20 cellular contexts compared by ENCODE assay signal in genomic region chr2:182933629-182934028, GRCh38.
A peak's percentile ranks its signal among the peaks of the same experiment; 100 is the strongest.
DNase-seq lines count a peak whose midpoint lies in the region; ATAC-seq, FAIRE-seq and TF ChIP-seq lines count a peak whose summit lies in the region.
"Had no signal": no experiment of that assay in that cellular context is flagged by ENCODE, and none has a peak within 500 bp of the region (broad histone marks: within the 10 kb centered on the region; RNA-seq: fewer than 3 reads in every experiment).

No MANE protein-coding gene starts in this region.

- no peak overlapping the region for H3K27ac Mint-ChIP-seq in activated T-helper 1 cell treated with anti-CD3 and anti-CD28 coated beads, Interleukin-12 subunit alpha, Interleukin-12 subunit beta, Interleukin-2, Interleukin-4 antibody, amounts not matched to agents 30 ng/mL and 10 ng/mL and 1 ng/mL, durations not matched to agents 14 hours and 24 hours and 36 hours
- H3K27ac Mint-ChIP-seq: activated naive CD8-positive, alpha-beta T cell treated with anti-CD3 and anti-CD28 coated beads for 36 hours; dendritic cell treated with granulocyte-macrophage colony-stimulating factor and Interleukin-4, amounts not matched to agents 40 ng/mL and 50 ng/mL, for 4 days; mesothelial cell of epicardium had no signal

- H3K27me3 Mint-ChIP-seq in activated T-helper 1 cell treated with anti-CD3 and anti-CD28 coated beads, Interleukin-12 subunit alpha, Interleukin-12 subunit beta, Interleukin-2, Interleukin-4 antibody, amounts not matched to agents 30 ng/mL and 10 ng/mL and 1 ng/mL, durations not matched to agents 14 hours and 24 hours and 36 hours (ENCODE audit: insufficient read depth) = no peaks in the 10 kb centered on the region
- H3K27me3 Mint-ChIP-seq: dendritic cell treated with granulocyte-macrophage colony-stimulating factor and Interleukin-4, amounts not matched to agents 40 ng/mL and 50 ng/mL, for 4 days; progenitor cell of endocrine pancreas had no signal

- peak; percentile 93 for ATAC-seq in GM19025 (IDR thresholded peaks at IDR 0.05; ENCODE audit: low read depth, unreplicated experiment)
- peak; percentile 73 for ATAC-seq in GM21825 (IDR thresholded peaks at IDR 0.05; ENCODE audit: unreplicated experiment)
- peak; percentile 87 for ATAC-seq in HG03135 (IDR thresholded peaks at IDR 0.05; ENCODE audit: unreplicated experiment)

- intact Hi-C loops in prostate gland (cut with DNase I) = no loop called here
- intact Hi-C loops in activated T-helper 1 cell treated with anti-CD3 and anti-CD28 coated beads, Interleukin-12 subunit alpha, Interleukin-12 subunit beta, Interleukin-2, Interleukin-4 antibody, amounts not matched to agents 30 ng/mL and 10 ng/mL and 1 ng/mL, durations not matched to agents 14 hours and 24 hours and 36 hours (cut with micrococcal nuclease) = no loop called here

- no peaks in the 10 kb centered on the region for H3K9me3 ChIP-seq in prostate gland

- H3K4me3 ChIP-seq in prostate gland = no peak overlapping the region
- H3K4me3 ChIP-seq: skin epidermis had no signal

- 98% methylated on average over 3 of the region's 3 CpGs for WGBS in prostate gland

- TF ChIP-seq CTCF in prostate gland (IDR thresholded peaks at IDR 0.05) = no peak

- no peak for DNase-seq in frontal cortex (ENCODE audit: low spot score in 2 of 2)
- DNase-seq in NCI-H146 treated with DMSO at 0.1 percent for 48 hours (lab: John Stamatoyannopoulos, UW; ENCODE audit: unreplicated experiment) = no peak
- no peak for DNase-seq in prostate gland (ENCODE audit: low spot score)
- no peak for DNase-seq in islet precursor cell
- no peak for DNase-seq in activated T-helper 1 cell treated with anti-CD3 and anti-CD28 coated beads, Interleukin-12 subunit alpha, Interleukin-12 subunit beta, Interleukin-2, Interleukin-4 antibody, amounts not matched to agents 30 ng/mL and 10 ng/mL and 1 ng/mL, durations not matched to agents 14 hours and 24 hours and 36 hours (ENCODE audit: low spot score)
- DNase-seq: activated CD4-positive, CD25-positive, alpha-beta regulatory T cell treated with anti-CD3 and anti-CD28 coated beads, Interleukin-2, amount 50 U/mL, for 72 hours; activated naive CD8-positive, alpha-beta T cell treated with anti-CD3 and anti-CD28 coated beads for 36 hours; brain microvascular endothelial cell; foreskin fibroblast; IMR-90; NCI-H2029; stimulated activated CD4-positive, alpha-beta T cell treated with anti-CD3 and anti-CD28 coated beads, Interleukin-4, amount 100 ng/mL, for 1 hour had no signal

- H3K27ac ChIP-seq in prostate gland = no peak overlapping the region
- H3K27ac ChIP-seq: brain microvascular endothelial cell, skin epidermis had no signal

- no peaks in the 10 kb centered on the region for H3K27me3 ChIP-seq in prostate gland (replicated peaks; ENCODE audit: insufficient read depth)
- H3K27me3 ChIP-seq: brain microvascular endothelial cell had no signal

- FAIRE-seq in frontal cortex (lab: Jason Lieb, UNC) = peak; percentile 45
- FAIRE-seq: urothelium cell line had no signal

- no peak overlapping the region for H3K4me3 Mint-ChIP-seq in activated T-helper 1 cell treated with anti-CD3 and anti-CD28 coated beads, Interleukin-12 subunit alpha, Interleukin-12 subunit beta, Interleukin-2, Interleukin-4 antibody, amounts not matched to agents 30 ng/mL and 10 ng/mL and 1 ng/mL, durations not matched to agents 14 hours and 24 hours and 36 hours
- H3K4me3 Mint-ChIP-seq: activated naive CD8-positive, alpha-beta T cell treated with anti-CD3 and anti-CD28 coated beads for 36 hours; dendritic cell treated with granulocyte-macrophage colony-stimulating factor and Interleukin-4, amounts not matched to agents 40 ng/mL and 50 ng/mL, for 4 days; mesothelial cell of epicardium had no signal

- H3K9me3 Mint-ChIP-seq in activated T-helper 1 cell treated with anti-CD3 and anti-CD28 coated beads, Interleukin-12 subunit alpha, Interleukin-12 subunit beta, Interleukin-2, Interleukin-4 antibody, amounts not matched to agents 30 ng/mL and 10 ng/mL and 1 ng/mL, durations not matched to agents 14 hours and 24 hours and 36 hours = no peaks in the 10 kb centered on the region
- H3K9me3 Mint-ChIP-seq: activated naive CD8-positive, alpha-beta T cell treated with anti-CD3 and anti-CD28 coated beads for 36 hours; dendritic cell treated with granulocyte-macrophage colony-stimulating factor and Interleukin-4, amounts not matched to agents 40 ng/mL and 50 ng/mL, for 4 days; mesothelial cell of epicardium had no signal

- peaks cover 2% of the 10 kb centered on the region for H3K36me3 Mint-ChIP-seq in activated T-helper 1 cell treated with anti-CD3 and anti-CD28 coated beads, Interleukin-12 subunit alpha, Interleukin-12 subunit beta, Interleukin-2, Interleukin-4 antibody, amounts not matched to agents 30 ng/mL and 10 ng/mL and 1 ng/mL, durations not matched to agents 14 hours and 24 hours and 36 hours (ENCODE audit: low read depth)
- H3K36me3 Mint-ChIP-seq: activated naive CD8-positive, alpha-beta T cell treated with anti-CD3 and anti-CD28 coated beads for 36 hours had no signal

- H3K36me3 ChIP-seq in prostate gland = no peaks in the 10 kb centered on the region

- no peak for TF ChIP-seq POLR2A in prostate gland (IDR thresholded peaks at IDR 0.05)

- no peaks in the 10 kb centered on the region for H3K4me1 ChIP-seq in prostate gland (replicated peaks)

- no peaks in the 10 kb centered on the region for H3K4me1 Mint-ChIP-seq in activated T-helper 1 cell treated with anti-CD3 and anti-CD28 coated beads, Interleukin-12 subunit alpha, Interleukin-12 subunit beta, Interleukin-2, Interleukin-4 antibody, amounts not matched to agents 30 ng/mL and 10 ng/mL and 1 ng/mL, durations not matched to agents 14 hours and 24 hours and 36 hours (ENCODE audit: low read depth)
- H3K4me1 Mint-ChIP-seq: activated naive CD8-positive, alpha-beta T cell treated with anti-CD3 and anti-CD28 coated beads for 36 hours had no signal
